8 cellular contexts compared by ENCODE assay signal in genomic region chr5:159133041-159133741, GRCh38. TPM values are rescaled to one million over a fixed set of nuclear protein-coding genes. Genes with fewer than 3 reads are reported as not detected.
DNase-seq lines count a peak whose midpoint lies in the region; ATAC-seq, FAIRE-seq and TF ChIP-seq lines count a peak whose summit lies in the region.

No MANE protein-coding gene starts in this region.

- WGBS in GM12878 (ENCODE audit: insufficient coverage, insufficient replicate concordance, low lambda C conversion rate, missing lambda C conversion rate), result 14% methylated on average over 11 of the region's 11 CpGs
- 19 to 38% (median 23%) methylated on average over 11 of the region's 11 CpGs for WGBS in stomach, 5 donors

- no peaks in the 10 kb centered on the region for H3K79me2 ChIP-seq in HCT116 (ENCODE audit: insufficient read depth, low read length)
- H3K79me2 ChIP-seq in GM12878 (ENCODE audit: control insufficient read depth, insufficient read depth, low read length), result no peaks in the 10 kb centered on the region

- TF ChIP-seq RAD21 in HCT116 (IDR thresholded peaks at IDR 0.05; ENCODE audit: low read depth) (peak; percentile 90), GM12878 (IDR thresholded peaks at IDR 0.05; ENCODE audit: insufficient read depth, low read depth, low read length) (peak; percentile 88)

- H3K27me3 ChIP-seq in HCT116 (ENCODE audit: insufficient read depth, low read length) (peaks cover 46% of the 10 kb centered on the region), GM12878 (replicated peaks in 1 of 2; ENCODE audit: control insufficient read depth in 2 of 2, insufficient read depth in 2 of 2, low read length in 1 of 2) (0 out of 4 replicates have a peak, but pooled peaks cover 0 to 4% of the 10 kb centered on the region in 2 experiments), stomach (peaks cover 0 to 8% (median 4%) of the 10 kb centered on the region in 3 donors)

- intact Hi-C loops in HCT116 (cut with micrococcal nuclease) (loop anchor here (1.0 to 10.0 kb wide), 5 partner anchors 438 to 1986 kb away; a partner anchor contains a TSS), GM12878 (cut with micrococcal nuclease; ENCODE audit: unreplicated experiment) (loop anchor here (1.0 to 10.0 kb wide), 5 partner anchors 438 to 1371 kb away; no protein-coding TSS in a partner anchor), stomach (cut with DNase I; ENCODE audit: low total_unique reads) (no loop called here)

- ATAC-seq in HCT116 (peak; percentile 77), GM12878 (peak; percentile 89)

- H3K9ac ChIP-seq in HCT116 (ENCODE audit: low read length), result no peak overlapping the region
- no peak overlapping the region for H3K9ac ChIP-seq in GM12878 (ENCODE audit: control insufficient read depth, insufficient read depth, low read length)

- RAD21 ChIA-PET in HCT116 (lab: Charles Lee; ENCODE audit: low non-redundant PET in 1 of 2, low total read pairs in 2 of 2, uncharacterized antibody in 2 of 2, unreplicated experiment in 2 of 2) (interaction anchor here in 1 of 2 experiments (1.1 kb wide), 1 partner anchor 26 kb away, joined by 3 read pairs; no protein-coding TSS in a partner anchor), GM12878 (lab: Charles Lee; ENCODE audit: unreplicated experiment) (interaction anchor here (0.7 to 4.1 kb wide), 14 partner anchors 25 to 1371 kb away, joined by 3 to 30 read pairs (median 4); no protein-coding TSS in a partner anchor)

- H3K4me1 ChIP-seq in HCT116 (ENCODE audit: control insufficient read depth in 1 of 2, insufficient read depth in 2 of 2, low read length in 2 of 2), result no peaks in the 10 kb centered on the region
- H3K4me1 ChIP-seq in GM12878 (ENCODE audit: control insufficient read depth, insufficient read depth, low read length), result no peaks in the 10 kb centered on the region
- H3K4me1 ChIP-seq in stomach, result peaks cover 0 to 9% (median 0%) of the 10 kb centered on the region in 4 donors

- peak; percentile 70 for DNase-seq in G401 (ENCODE audit: low spot score)
- peak; percentile 44 for DNase-seq in HCT116 (ENCODE audit: low read depth, low spot score)
- peak; percentile 29 for DNase-seq in NCI-H226
- peak; percentile 28 for DNase-seq in GM12878 (ENCODE audit: low read depth, low spot score)
- peak; percentile 75 for DNase-seq in inferior parietal cortex (ENCODE audit: extremely low spot score)
- no peak for DNase-seq in stomach
- no peak for DNase-seq in DMS153 treated with DMSO at 0.1 percent for 48 hours (lab: John Stamatoyannopoulos, UW; ENCODE audit: unreplicated experiment)
- DNase-seq in HuH-7.5 (ENCODE audit: low spot score), result no peak

- no peaks in the 10 kb centered on the region for H3K9me2 ChIP-seq in HCT116 (ENCODE audit: insufficient read depth)

- H3K27ac ChIP-seq in HCT116 (ENCODE audit: low read depth, low read length) (no peak overlapping the region), GM12878 (ENCODE audit: control insufficient read depth, insufficient read depth) (no peak overlapping the region), stomach (peak overlapping the region in 2 of 5 donors; percentile 21 to 54)

- H3K4me3 ChIP-seq in HCT116 (replicated peaks in 1 of 2; ENCODE audit: low read depth in 1 of 2, low read length in 2 of 2) (no peak overlapping the region), GM12878 (no peak overlapping the region), stomach (no peak overlapping the region)

- BruUV-seq in HCT116 (replicated peaks; lab: Mats Ljungman, UMichigan) (no TSS peak), GM12878 (replicated peaks; lab: Mats Ljungman, UMichigan) (no TSS peak)

- TF ChIP-seq POLR2A in HCT116 (IDR thresholded peaks at IDR 0.05; ENCODE audit: borderline replicate concordance, extremely low read depth, insufficient read depth, insufficient read length) (no peak), GM12878 (IDR thresholded peaks at IDR 0.05; ENCODE audit: low read depth, low read length) (no peak), stomach (IDR thresholded peaks at IDR 0.05) (no peak)

- POLR2A ChIA-PET in HCT116 (lab: Charles Lee) (no interaction called here), GM12878 (lab: Charles Lee) (no interaction called here)

- SMC1A ChIA-PET in GM12878 (lab: Charles Lee; ENCODE audit: uncharacterized antibody, unreplicated experiment), result interaction anchor here (0.6 to 4.2 kb wide), 31 partner anchors 9 to 1390 kb away, joined by 3 to 48 read pairs (median 4); no protein-coding TSS in a partner anchor

- TF ChIP-seq CTCF in HCT116 (IDR thresholded peaks at IDR 0.05 in 2 of 3, conservative IDR thresholded peaks at IDR 0.05 in 1 of 3; ENCODE audit: borderline replicate concordance in 1 of 3, insufficient read depth in 1 of 3, low read depth in 2 of 3, low read length in 2 of 3), result peak; percentile 53 to 79 (median 66); a peak in 5 of 6 replicates
- peak; percentile 64 to 83 (median 73) for TF ChIP-seq CTCF in GM12878 (IDR thresholded peaks at IDR 0.05 in 2 of 3, conservative IDR thresholded peaks at IDR 0.05 in 1 of 3; ENCODE audit: control insufficient read depth in 2 of 3, extremely low read depth in 1 of 3, insufficient read depth in 1 of 3, low read depth in 3 of 3, low read length in 3 of 3)
- peak in 5 of 7 experiments; percentile 49 to 79 (median 66) for TF ChIP-seq CTCF in stomach (IDR thresholded peaks at IDR 0.05)

- in situ Hi-C loops in G401 (cut with HindIII; ENCODE audit: low sequenced_read_pairs) (no loop called here), GM12878 (cut with MboI) (loop anchor here (10.0 kb wide), 3 partner anchors 968 to 1368 kb away; no protein-coding TSS in a partner anchor)

- H3K9me3 ChIP-seq in HCT116 (ENCODE audit: control insufficient read depth in 1 of 2, insufficient read depth in 1 of 2, low read depth in 1 of 2, low read length in 2 of 2) (no peaks in the 10 kb centered on the region), GM12878 (replicated peaks; ENCODE audit: control insufficient read depth, insufficient read depth, low read length) (no peaks in the 10 kb centered on the region), stomach (no peaks in the 10 kb centered on the region)

- peak; percentile 70 for FAIRE-seq in GM12878 (lab: Jason Lieb, UNC)

- H4K20me1 ChIP-seq in HCT116 (ENCODE audit: insufficient read depth) (no peaks in the 10 kb centered on the region), GM12878 (ENCODE audit: control insufficient read depth, insufficient read depth) (no peaks in the 10 kb centered on the region)

- TF ChIP-seq EP300 in GM12878 (IDR thresholded peaks at IDR 0.05; ENCODE audit: borderline replicate concordance in 1 of 2, control insufficient read depth in 1 of 2, low read depth in 2 of 2, low read length in 2 of 2) (no peak; a peak in 1 of 4 replicates), stomach (IDR thresholded peaks at IDR 0.05) (no peak)

- H2AFZ ChIP-seq in HCT116 (ENCODE audit: low read depth, low read length, poor library complexity, severe bottlenecking), result no peak overlapping the region
- H2AFZ ChIP-seq in GM12878 (ENCODE audit: control insufficient read depth, low read depth, low read length), result no peak overlapping the region

- H3K4me2 ChIP-seq in HCT116 (ENCODE audit: low read length) (no peak overlapping the region), GM12878 (ENCODE audit: control insufficient read depth, insufficient read depth) (no peak overlapping the region)

- H3K36me3 ChIP-seq in HCT116 (ENCODE audit: control insufficient read depth in 1 of 2, insufficient read depth in 2 of 2, low read length in 2 of 2) (no peaks in the 10 kb centered on the region), GM12878 (ENCODE audit: control insufficient read depth in 2 of 2, insufficient read depth in 2 of 2, low read length in 1 of 2) (no peaks in the 10 kb centered on the region), stomach (no peaks in the 10 kb centered on the region)

- CTCF ChIA-PET in HCT116 (lab: Charles Lee) (interaction anchor here (1.4 to 2.2 kb wide), 4 partner anchors 11 to 958 kb away, joined by 3 to 10 read pairs (median 7); no protein-coding TSS in a partner anchor), GM12878 (lab: Yijun Ruan, JAX) (interaction anchor here (0.7 to 4.3 kb wide), 46 partner anchors 11 to 1374 kb away, joined by 3 to 52 read pairs (median 4); no protein-coding TSS in a partner anchor)

TF ChIP-seq in HCT116, 20 proteins besides CTCF, POLR2A, EP300 and RAD21 (continues in another document):
- no peak for TF ChIP-seq ZFX (IDR thresholded peaks at IDR 0.05)
- no peak for TF ChIP-seq SRF (IDR thresholded peaks at IDR 0.05; ENCODE audit: low read depth)
- no peak for TF ChIP-seq CEBPB (IDR thresholded peaks at IDR 0.05; ENCODE audit: low read depth)
- TF ChIP-seq SP1 (IDR thresholded peaks at IDR 0.05; ENCODE audit: low read depth), result no peak
- TF ChIP-seq ELF1 (IDR thresholded peaks at IDR 0.05; ENCODE audit: borderline replicate concordance, low read depth), result no peak
- TF ChIP-seq EZH2phosphoT487 (IDR thresholded peaks at IDR 0.05; ENCODE audit: borderline replicate concordance), result no peak

TF ChIP-seq in GM12878, 131 proteins besides CTCF, POLR2A, EP300 and RAD21 (continues in another document):
- TF ChIP-seq SMC3 (IDR thresholded peaks at IDR 0.05; ENCODE audit: borderline replicate concordance, low read length) (peak; percentile 81), MEF2B (IDR thresholded peaks at IDR 0.05; ENCODE audit: partially characterized antibody, poor library complexity, severe bottlenecking) (peak; percentile 25)

RNA-seq across cellular contexts. Expression of gene EBF1, which starts 33.5 kb away (rescaled TPM):
- total RNA-seq in G401 (2014; rRNA removed; shearing (Covaris generic)), result not detected in 2 replicates
- total RNA-seq in HCT116 (2021; ENCODE audit: unreplicated experiment) (0.30 TPM), GM12878 (2014; rRNA removed) (4.2 and 4.8 TPM in 2 replicates), GM12878 (2014; rRNA removed; fragmentation: Illumina TruSeq; extraction: Trizol) (6.5 TPM in 2 replicates), GM12878 (2021) (18.6 and 19.0 TPM in 2 replicates), stomach (10 to 100 TPM in 3 of 5 donors, 1 to 10 TPM in 2; 8.4 to 70.6 (median 18.0) TPM)
- polyA plus RNA-seq in HCT116 (2012), result not detected in 2 replicates
- total RNA-seq in GM12878 (2013; cell fraction: nucleolus; rRNA removed), result 128 and 147 TPM in 2 replicates
- polyA plus RNA-seq in GM12878 (2011; ENCODE audit: low read depth), result 2.0 TPM
- polyA plus RNA-seq in GM12878 (2011; rRNA removed) (14.3 and 23.8 TPM in 2 replicates), GM12878 (2014; fragmentation: Illumina TruSeq; extraction: Trizol) (6.1 and 6.5 TPM in 2 replicates), GM12878 (2014; fragmentation: Nextera tagmentation; extraction: Ambion mirVana) (1 to 10 TPM; 5.6 to 7.5 TPM), GM12878 (2014; rRNA removed) (3.3 and 3.5 TPM in 2 replicates), GM12878 (2016; fragmentation: Nextera tagmentation; extraction: Ambion mirVana) (10 to 100 TPM; 10.2 to 16.0 TPM), stomach (1 to 10 TPM; 1.8 to 1.9 (median 1.9) TPM)
- 13.7 and 18.6 TPM in 2 replicates for polyA plus RNA-seq in GM12878 (2011; cell fraction: cytosol; rRNA removed)
- polyA plus RNA-seq in GM12878 (2011; cell fraction: nucleus; rRNA removed), result 32.5 and 40.8 TPM in 2 replicates
- polyA plus RNA-seq in GM12878 (2012), result 5.2 and 5.7 TPM in 2 replicates
- 90.8 and 96.0 TPM in 2 replicates for polyA minus RNA-seq in GM12878 (2011; rRNA and poly(A)+ RNA removed)
- 18.4 and 27.9 TPM in 2 replicates for polyA minus RNA-seq in GM12878 (2011; cell fraction: cytosol; rRNA and poly(A)+ RNA removed)
- polyA minus RNA-seq in GM12878 (2011; cell fraction: nucleus; rRNA and poly(A)+ RNA removed), result 54.5 and 82.3 TPM in 2 replicates

Comparison
In these comparisons a context has a peak if more than half of its experiments do, and no peak if none do; other contexts are left out.
1. DNase-seq: peak in G401 (single experiment), HCT116 (single experiment), NCI-H226 (single experiment), GM12878 (single experiment) and inferior parietal cortex (single experiment); none in stomach (single experiment), DMS153 treated with DMSO at 0.1 percent for 48 hours (single experiment) and HuH-7.5 (single experiment).
2. Peak in every context shown above with its lines, with median percentiles within 50 percentile points of each other: CTCF ChIP-seq.